ENCODE assay signal across 19 cellular contexts in genomic region chr20:34547844-34548613, GRCh38. TPM values are rescaled to one million over a fixed set of nuclear protein-coding genes. Genes with fewer than 3 reads are reported as not detected.
A peak's percentile ranks its signal among the peaks of the same experiment; 100 is the strongest.
DNase-seq lines count a peak whose midpoint lies in the region; ATAC-seq and TF ChIP-seq lines count a peak whose summit lies in the region.
"Had no signal": no experiment of that assay in that cellular context is flagged by ENCODE, and none has a peak within 500 bp of the region (broad histone marks: within the 10 kb centered on the region; RNA-seq: fewer than 3 reads in every experiment).

No MANE protein-coding gene starts in this region.

- peaks cover 43% of the 10 kb centered on the region for H3K36me3 Mint-ChIP-seq in Caco-2 (ENCODE audit: insufficient read depth, unreplicated experiment)
- H3K36me3 Mint-ChIP-seq in glutamatergic neuron (ENCODE audit: unreplicated experiment): no peaks in the 10 kb centered on the region
- no peaks in the 10 kb centered on the region for H3K36me3 Mint-ChIP-seq in activated CD4-positive, alpha-beta memory T cell treated with anti-CD3 and anti-CD28 coated beads for 36 hours

- H3K4me2 ChIP-seq in osteoblast (ENCODE audit: insufficient read depth, low read length): no peak overlapping the region
- H3K4me2 ChIP-seq: BLaER1 treated with 17β-estradiol and CSF1 and Interleukin-3, amounts not matched to agents 10 nM and 100 nM; PC-9 had no signal

- intact Hi-C loops in Caco-2 (cut with micrococcal nuclease; ENCODE audit: unreplicated experiment): loop anchor here (5.0 kb wide), 1 partner anchor 356 kb away; no protein-coding TSS in a partner anchor
- intact Hi-C loops in activated CD4-positive, alpha-beta memory T cell treated with anti-CD3 and anti-CD28 coated beads for 36 hours (cut with micrococcal nuclease): no loop called here

- H3K27me3 Mint-ChIP-seq in Caco-2 (ENCODE audit: insufficient read depth, unreplicated experiment) (no peaks in the 10 kb centered on the region), glutamatergic neuron (ENCODE audit: unreplicated experiment) (peaks cover 13% of the 10 kb centered on the region)
- H3K27me3 Mint-ChIP-seq in activated CD4-positive, alpha-beta memory T cell treated with anti-CD3 and anti-CD28 coated beads for 36 hours: no peaks in the 10 kb centered on the region

- no peaks in the 10 kb centered on the region for H3K79me2 ChIP-seq in osteoblast (ENCODE audit: insufficient read depth, low read length)

- TF ChIP-seq CTCF in Caco-2 (IDR thresholded peaks at IDR 0.05; ENCODE audit: insufficient read depth in 1 of 2, low read depth in 1 of 2, low read length in 1 of 2, severe bottlenecking in 1 of 2, unreplicated experiment in 1 of 2): no peak
- TF ChIP-seq CTCF in glutamatergic neuron (IDR thresholded peaks at IDR 0.05; ENCODE audit: partially characterized antibody, unreplicated experiment): no peak
- no peak for TF ChIP-seq CTCF in osteoblast (IDR thresholded peaks at IDR 0.05; ENCODE audit: extremely low read depth, low read depth, low read length)

- no TSS peak for BruUV-seq in Caco-2 (replicated peaks; lab: Mats Ljungman, UMichigan)

- H3K27ac Mint-ChIP-seq in Caco-2 (ENCODE audit: unreplicated experiment) (peak overlapping the region; percentile 23), glutamatergic neuron (ENCODE audit: unreplicated experiment) (peak overlapping the region; percentile 70)
- H3K27ac Mint-ChIP-seq in activated CD4-positive, alpha-beta memory T cell treated with anti-CD3 and anti-CD28 coated beads for 36 hours: no peak overlapping the region
- H3K27ac Mint-ChIP-seq: CD8-positive, alpha-beta T cell had no signal

- CTCF ChIA-PET in Caco-2 (lab: Charles Lee): interaction anchor here (0.5 to 0.8 kb wide), 3 partner anchors 10 to 358 kb away, joined by 3 to 8 read pairs (median 3); no protein-coding TSS in a partner anchor
- CTCF ChIA-PET in activated CD4-positive, alpha-beta memory T cell treated with anti-CD3 and anti-CD28 coated beads for 36 hours (lab: Charles Lee): interaction anchor here (0.6 to 1.5 kb wide), 2 partner anchors 10 to 921 kb away, joined by 3 to 4 read pairs; no protein-coding TSS in a partner anchor

- no peaks in the 10 kb centered on the region for H4K20me1 ChIP-seq in osteoblast (ENCODE audit: insufficient read depth, low read length)
- H4K20me1 ChIP-seq: BLaER1 treated with 17β-estradiol and CSF1 and Interleukin-3, amounts not matched to agents 10 nM and 100 nM had no signal

- H3K4me1 ChIP-seq in Caco-2: no peaks in the 10 kb centered on the region
- no peaks in the 10 kb centered on the region for H3K4me1 ChIP-seq in osteoblast (ENCODE audit: insufficient read depth, low read length)

- no peaks in the 10 kb centered on the region for H3K36me3 ChIP-seq in Caco-2 (ENCODE audit: control insufficient read depth, insufficient read depth, low read length)
- H3K36me3 ChIP-seq in osteoblast (ENCODE audit: insufficient read depth, low read length): no peaks in the 10 kb centered on the region
- H3K36me3 ChIP-seq: BLaER1 treated with 17β-estradiol and CSF1 and Interleukin-3, amounts not matched to agents 10 nM and 100 nM; SJCRH30 had no signal

- H2AFZ ChIP-seq in osteoblast (ENCODE audit: low read length): no peak overlapping the region
- H2AFZ ChIP-seq: PC-9 had no signal

- no peaks in the 10 kb centered on the region for H3K27me3 ChIP-seq in Caco-2 (replicated peaks; ENCODE audit: control insufficient read depth, insufficient read depth, low read length)
- no peaks in the 10 kb centered on the region for H3K27me3 ChIP-seq in osteoblast (ENCODE audit: insufficient read depth, low read length)
- H3K27me3 ChIP-seq: BLaER1 treated with 17β-estradiol and CSF1 and Interleukin-3, amounts not matched to agents 10 nM and 100 nM; MG63; SJCRH30 had no signal

- H3K4me3 Mint-ChIP-seq in Caco-2 (ENCODE audit: unreplicated experiment): no peak overlapping the region
- H3K4me3 Mint-ChIP-seq in glutamatergic neuron (ENCODE audit: unreplicated experiment): peak overlapping the region; percentile 55
- H3K4me3 Mint-ChIP-seq in activated CD4-positive, alpha-beta memory T cell treated with anti-CD3 and anti-CD28 coated beads for 36 hours: no peak overlapping the region
- H3K4me3 Mint-ChIP-seq: CD8-positive, alpha-beta T cell; IgD-negative memory B cell had no signal

- no peak overlapping the region for H3K27ac ChIP-seq in osteoblast (ENCODE audit: low read depth, low read length)
- H3K27ac ChIP-seq: BLaER1 treated with 17β-estradiol and CSF1 and Interleukin-3, amounts not matched to agents 10 nM and 100 nM; PC-9; RWPE1; SJCRH30 had no signal

- POLR2A ChIA-PET in Caco-2 (lab: Charles Lee): no interaction called here
- POLR2A ChIA-PET in activated CD4-positive, alpha-beta memory T cell treated with anti-CD3 and anti-CD28 coated beads for 36 hours (lab: Charles Lee): no interaction called here

- DNase-seq in Caco-2 (no peak), NCI-H510A (lab: John Stamatoyannopoulos, UW) (peak; percentile 43), glutamatergic neuron (no peak), osteoblast (ENCODE audit: insufficient read length, low spot score, missing footprints) (peak; percentile 60), HUDEP-2 (lab: John Stamatoyannopoulos, UW; ENCODE audit: unreplicated experiment in 76 of 76) (no peak)
- DNase-seq in activated CD4-positive, alpha-beta memory T cell treated with anti-CD3 and anti-CD28 coated beads for 36 hours: no peak
- DNase-seq: CD8-positive, alpha-beta T cell; DMS79 treated with DMSO at 0.1 percent for 48 hours; Karpas-422; MG63; NCI-H1048; NCI-H2081; NCI-H524 treated with DMSO at 0.1 percent for 48 hours; PC-9; SJCRH30 had no signal

- H3K4me3 ChIP-seq in Caco-2 (ENCODE audit: low read depth, low read length) (no peak overlapping the region), osteoblast (ENCODE audit: insufficient read depth, low read length) (no peak overlapping the region)
- H3K4me3 ChIP-seq: BLaER1 treated with 17β-estradiol and CSF1 and Interleukin-3, amounts not matched to agents 10 nM and 100 nM; MG63; PC-9; SJCRH30 had no signal

- H3K4me1 Mint-ChIP-seq in Caco-2 (ENCODE audit: low read depth, unreplicated experiment) (peaks cover 8% of the 10 kb centered on the region), glutamatergic neuron (ENCODE audit: low read depth, unreplicated experiment) (peaks cover 35% of the 10 kb centered on the region)
- peaks cover 15% of the 10 kb centered on the region for H3K4me1 Mint-ChIP-seq in activated CD4-positive, alpha-beta memory T cell treated with anti-CD3 and anti-CD28 coated beads for 36 hours (ENCODE audit: low read depth)

- H3K9me3 Mint-ChIP-seq in Caco-2 (ENCODE audit: unreplicated experiment) (no peaks in the 10 kb centered on the region), glutamatergic neuron (ENCODE audit: unreplicated experiment) (peaks cover 9% of the 10 kb centered on the region)
- H3K9me3 Mint-ChIP-seq in activated CD4-positive, alpha-beta memory T cell treated with anti-CD3 and anti-CD28 coated beads for 36 hours: no peaks in the 10 kb centered on the region
- H3K9me3 Mint-ChIP-seq: CD8-positive, alpha-beta T cell; IgD-negative memory B cell had no signal

- H3K9me3 ChIP-seq in Caco-2 (no peaks in the 10 kb centered on the region), osteoblast (ENCODE audit: low read depth, low read length) (no peaks in the 10 kb centered on the region)
- H3K9me3 ChIP-seq: BLaER1 treated with 17β-estradiol and CSF1 and Interleukin-3, amounts not matched to agents 10 nM and 100 nM; MG63; SJCRH30 had no signal

- no peak for ATAC-seq in HG03342 (IDR thresholded peaks at IDR 0.05; ENCODE audit: unreplicated experiment)
- ATAC-seq: CD8-positive, alpha-beta T cell had no signal

RNA-seq across cellular contexts. Expression of gene MAP1LC3A, which starts 10.5 kb away (rescaled TPM):
- 0.88 and 0.95 TPM in 2 replicates for total RNA-seq in Caco-2 (2022)
- 143 TPM for total RNA-seq in glutamatergic neuron (ENCODE audit: unreplicated experiment)
- 24.8 and 29.7 TPM in 2 replicates for total RNA-seq in osteoblast
- total RNA-seq in activated CD4-positive, alpha-beta memory T cell treated with anti-CD3 and anti-CD28 coated beads for 36 hours: 1 to 10 TPM; 4.6 to 5.6 TPM
- total RNA-seq: PC-9 had no signal

RNA-seq across cellular contexts. Expression of gene DYNLRB1, which starts 31.8 kb away (rescaled TPM):
- total RNA-seq in Caco-2 (2022) (357 and 359 TPM in 2 replicates), glutamatergic neuron (ENCODE audit: unreplicated experiment) (185 TPM), osteoblast (51.0 and 51.6 TPM in 2 replicates)
- total RNA-seq in activated CD4-positive, alpha-beta memory T cell treated with anti-CD3 and anti-CD28 coated beads for 36 hours: 100 to 1,000 TPM; 101 to 108 TPM

Comparison
In these comparisons a context has a peak if more than half of its experiments do, and no peak if none do; other contexts are left out.
1. DNase-seq: peak in NCI-H510A (single experiment) and osteoblast (single experiment); none in Caco-2 (0 of 2), glutamatergic neuron (single experiment), HUDEP-2 (0 of 76) and activated CD4-positive, alpha-beta memory T cell treated with anti-CD3 and anti-CD28 coated beads for 36 hours (single experiment).